ENCODE assay signal across 28 cellular contexts in genomic region chr7:7790041-7790751, GRCh38.
DNase-seq lines count a peak whose midpoint lies in the region; ATAC-seq and TF ChIP-seq lines count a peak whose summit lies in the region.
"Had no signal": no experiment of that assay in that cellular context is flagged by ENCODE, and none has a peak within 500 bp of the region (broad histone marks: within the 10 kb centered on the region; RNA-seq: fewer than 3 reads in every experiment).

No MANE protein-coding gene starts in this region.

- H3K27me3 Mint-ChIP-seq in activated naive CD4-positive, alpha-beta T cell treated with anti-CD3 and anti-CD28 coated beads for 36 hours (ENCODE audit: low read depth) = no peaks in the 10 kb centered on the region
- H3K27me3 Mint-ChIP-seq: activated naive CD8-positive, alpha-beta T cell treated with anti-CD3 and anti-CD28 coated beads, Interleukin-2, amount 10 ng/mL, durations not matched to agents 7 days and 5 days; dendritic cell treated with granulocyte-macrophage colony-stimulating factor and Interleukin-4, amounts not matched to agents 40 ng/mL and 50 ng/mL, for 4 days had no signal

- no peak overlapping the region for H3K9ac ChIP-seq in smooth muscle cell (ENCODE audit: low read depth)

- H3K4me3 Mint-ChIP-seq in activated naive CD4-positive, alpha-beta T cell treated with anti-CD3 and anti-CD28 coated beads for 36 hours = no peak overlapping the region
- H3K4me3 Mint-ChIP-seq: activated CD8-positive, alpha-beta T cell treated with anti-CD3 and anti-CD28 coated beads, Interleukin-2, amount 10 ng/mL, durations not matched to agents 7 days and 5 days; activated naive CD8-positive, alpha-beta T cell treated with anti-CD3 and anti-CD28 coated beads, Interleukin-2, amount 10 ng/mL, durations not matched to agents 7 days and 5 days; dendritic cell treated with granulocyte-macrophage colony-stimulating factor and Interleukin-4, amounts not matched to agents 40 ng/mL and 50 ng/mL, for 4 days; GM23338; nephron progenitor cell had no signal

- no peak overlapping the region for H2AFZ ChIP-seq in smooth muscle cell (ENCODE audit: low read depth)
- H2AFZ ChIP-seq: GM23338 had no signal

- no peak overlapping the region for H3K27ac Mint-ChIP-seq in activated naive CD4-positive, alpha-beta T cell treated with anti-CD3 and anti-CD28 coated beads for 36 hours
- H3K27ac Mint-ChIP-seq: activated CD8-positive, alpha-beta T cell treated with anti-CD3 and anti-CD28 coated beads, Interleukin-2, amount 10 ng/mL, durations not matched to agents 7 days and 5 days; activated naive CD8-positive, alpha-beta T cell treated with anti-CD3 and anti-CD28 coated beads, Interleukin-2, amount 10 ng/mL, durations not matched to agents 7 days and 5 days; dendritic cell treated with granulocyte-macrophage colony-stimulating factor and Interleukin-4, amounts not matched to agents 40 ng/mL and 50 ng/mL, for 4 days; GM23338; nephron progenitor cell had no signal

- TF ChIP-seq CTCF in RWPE2 (IDR thresholded peaks at IDR 0.05; ENCODE audit: poor library complexity, severe bottlenecking) (no peak), smooth muscle cell (IDR thresholded peaks at IDR 0.05; ENCODE audit: borderline replicate concordance, insufficient read depth, poor library complexity, severe bottlenecking) (no peak), lower lobe of right lung (IDR thresholded peaks at IDR 0.05) (no peak)

- no peaks in the 10 kb centered on the region for H3K27me3 ChIP-seq in RWPE2 (ENCODE audit: insufficient read depth, poor library complexity, severe bottlenecking)
- H3K27me3 ChIP-seq in smooth muscle cell (ENCODE audit: low read depth) = no peaks in the 10 kb centered on the region
- no peaks in the 10 kb centered on the region for H3K27me3 ChIP-seq in lower lobe of right lung (ENCODE audit: low read depth)
- H3K27me3 ChIP-seq: MG63, ovary, transverse colon had no signal

- peaks cover 18% of the 10 kb centered on the region for H3K36me3 Mint-ChIP-seq in activated naive CD4-positive, alpha-beta T cell treated with anti-CD3 and anti-CD28 coated beads for 36 hours (ENCODE audit: low read depth)

- H3K4me1 ChIP-seq in RWPE2 (ENCODE audit: insufficient read depth, poor library complexity, severe bottlenecking) (peaks cover 3% of the 10 kb centered on the region), smooth muscle cell (ENCODE audit: low read depth) (peaks cover 19% of the 10 kb centered on the region), lower lobe of right lung (no peaks in the 10 kb centered on the region)

- H3K36me3 ChIP-seq in RWPE2 (ENCODE audit: low read depth) (no peaks in the 10 kb centered on the region), smooth muscle cell (ENCODE audit: low read depth) (no peaks in the 10 kb centered on the region), lower lobe of right lung (no peaks in the 10 kb centered on the region)
- H3K36me3 ChIP-seq: left ventricle myocardium inferior, MG63, ovary, transverse colon had no signal

- H4K20me1 ChIP-seq in smooth muscle cell (ENCODE audit: low read depth) = no peaks in the 10 kb centered on the region

- H3K79me2 ChIP-seq in smooth muscle cell (ENCODE audit: low read depth) = no peaks in the 10 kb centered on the region

- DNase-seq in RWPE2 (ENCODE audit: low spot score) (no peak), kidney tubule cell (ENCODE audit: low spot score) (peak; percentile 49), smooth muscle cell (lab: John Stamatoyannopoulos, UW; ENCODE audit: unreplicated experiment) (no peak), T1000 (lab: John Stamatoyannopoulos, UW) (no peak), lower lobe of right lung (no peak)
- no peak for DNase-seq in activated naive CD4-positive, alpha-beta T cell treated with anti-CD3 and anti-CD28 coated beads for 36 hours
- DNase-seq: activated CD8-positive, alpha-beta T cell treated with anti-CD3 and anti-CD28 coated beads, Interleukin-2, amount 10 ng/mL, durations not matched to agents 7 days and 5 days; activated effector memory CD4-positive, alpha-beta T cell treated with anti-CD3 and anti-CD28 coated beads, Interleukin-2, amount 50 U/mL, for 16 hours; activated naive CD8-positive, alpha-beta T cell treated with anti-CD3 and anti-CD28 coated beads, Interleukin-2, amount 10 ng/mL, durations not matched to agents 7 days and 5 days; Calu3; caudate nucleus; left ventricle myocardium inferior; MG63; mucosa of descending colon; NCI-H1417; NCI-H2081; NCI-H774; nephron progenitor cell; ovary; retina; RPMI8226; stimulated activated CD4-positive, alpha-beta T cell treated with anti-CD3 and anti-CD28 coated beads, Interleukin-2, amount 100 ng/mL, for 48 hours; transverse colon had no signal

- H3K4me1 Mint-ChIP-seq in activated naive CD4-positive, alpha-beta T cell treated with anti-CD3 and anti-CD28 coated beads for 36 hours (ENCODE audit: low read depth) = peaks cover 5% of the 10 kb centered on the region

- no peak overlapping the region for H3K4me3 ChIP-seq in RWPE2 (ENCODE audit: severe bottlenecking)
- no peak overlapping the region for H3K4me3 ChIP-seq in smooth muscle cell
- H3K4me3 ChIP-seq in lower lobe of right lung = no peak overlapping the region
- H3K4me3 ChIP-seq: GM23338, left ventricle myocardium inferior, MG63, mucosa of descending colon, ovary, SK-N-MC, transverse colon had no signal

- no peaks in the 10 kb centered on the region for H3K9me3 Mint-ChIP-seq in activated naive CD4-positive, alpha-beta T cell treated with anti-CD3 and anti-CD28 coated beads for 36 hours
- H3K9me3 Mint-ChIP-seq: activated naive CD8-positive, alpha-beta T cell treated with anti-CD3 and anti-CD28 coated beads, Interleukin-2, amount 10 ng/mL, durations not matched to agents 7 days and 5 days; dendritic cell treated with granulocyte-macrophage colony-stimulating factor and Interleukin-4, amounts not matched to agents 40 ng/mL and 50 ng/mL, for 4 days; nephron progenitor cell had no signal

- H3F3A ChIP-seq in smooth muscle cell (ENCODE audit: low read depth) = peaks cover 25% of the 10 kb centered on the region

- 85% methylated on average over 6 of the region's 6 CpGs for WGBS in smooth muscle cell (ENCODE audit: low lambda C conversion rate)

- H3K27ac ChIP-seq in RWPE2 (ENCODE audit: poor library complexity, severe bottlenecking) = no peak overlapping the region
- H3K27ac ChIP-seq in smooth muscle cell (ENCODE audit: low read depth) = peak overlapping the region; percentile 38
- H3K27ac ChIP-seq in lower lobe of right lung = no peak overlapping the region
- H3K27ac ChIP-seq: C4-2B, left ventricle myocardium inferior, ovary, SK-N-MC had no signal

- CTCF ChIA-PET in activated naive CD4-positive, alpha-beta T cell treated with anti-CD3 and anti-CD28 coated beads for 36 hours (lab: Charles Lee) = no interaction called here

- H3K4me2 ChIP-seq in smooth muscle cell = no peak overlapping the region
- H3K4me2 ChIP-seq: GM23338 had no signal

- H3K9me3 ChIP-seq in RWPE2 (ENCODE audit: severe bottlenecking) (no peaks in the 10 kb centered on the region), smooth muscle cell (replicated peaks; ENCODE audit: low read depth) (no peaks in the 10 kb centered on the region), lower lobe of right lung (no peaks in the 10 kb centered on the region)
- H3K9me3 ChIP-seq: left ventricle myocardium inferior, MG63, mucosa of descending colon, ovary, transverse colon had no signal

- intact Hi-C loops in lower lobe of right lung (cut with DNase I) = no loop called here
- intact Hi-C loops in activated naive CD4-positive, alpha-beta T cell treated with anti-CD3 and anti-CD28 coated beads for 36 hours (cut with micrococcal nuclease) = no loop called here

- ATAC-seq in GM21737 (IDR thresholded peaks at IDR 0.05; ENCODE audit: unreplicated experiment) = peak; percentile 14
- ATAC-seq in RWPE2 (ENCODE audit: low read depth) = peak; percentile 70
- ATAC-seq in lower lobe of right lung = no peak
- ATAC-seq: activated CD8-positive, alpha-beta T cell treated with anti-CD3 and anti-CD28 coated beads, Interleukin-2, amount 10 ng/mL, durations not matched to agents 7 days and 5 days; GM23338; mucosa of descending colon had no signal

Comparison
In these comparisons a context has a peak if more than half of its experiments do, and no peak if none do; other contexts are left out.
1. ATAC-seq: peak in GM21737 (single experiment) and RWPE2 (single experiment); none in lower lobe of right lung (0 of 2).